Comparison of ENCODE assay signal across 21 cellular contexts in genomic region chr11:85965202-85965601, GRCh38.
A peak's percentile ranks its signal among the peaks of the same experiment; 100 is the strongest.
DNase-seq lines count a peak whose midpoint lies in the region; TF ChIP-seq lines count a peak whose summit lies in the region.
"Had no signal": no experiment of that assay in that cellular context is flagged by ENCODE, and none has a peak within 500 bp of the region (broad histone marks: within the 10 kb centered on the region; RNA-seq: fewer than 3 reads in every experiment).

No MANE protein-coding gene starts in this region.

- H3K36me3 Mint-ChIP-seq in HFFc6 (ENCODE audit: low read depth): peaks cover 43% of the 10 kb centered on the region

- H3K27ac ChIP-seq in osteoblast (ENCODE audit: low read depth, low read length): peak overlapping the region; percentile 5
- H3K27ac ChIP-seq: coronary artery, heart right ventricle, SJSA1, uterus had no signal

- no peaks in the 10 kb centered on the region for H3K27me3 ChIP-seq in osteoblast (ENCODE audit: insufficient read depth, low read length)
- H3K27me3 ChIP-seq: heart right ventricle, SJSA1, uterus had no signal

- H3K9me3 ChIP-seq in osteoblast (ENCODE audit: low read depth, low read length): no peaks in the 10 kb centered on the region
- H3K9me3 ChIP-seq: heart right ventricle, SJSA1, uterus had no signal

- H3K4me1 Mint-ChIP-seq in HFFc6 (ENCODE audit: low read depth): peaks cover 60% of the 10 kb centered on the region

- no peak overlapping the region for H3K4me3 Mint-ChIP-seq in HFFc6
- H3K4me3 Mint-ChIP-seq: activated CD4-positive, alpha-beta memory T cell treated with anti-CD3 and anti-CD28 coated beads for 36 hours; stimulated activated naive B cell treated with anti-CD40 and anti-IgM and Interleukin-4, amounts not matched to agents 10 μg/mL and 1 μg/mL and 100 μg/mL, for 72 hours had no signal

- no peak overlapping the region for H3K4me2 ChIP-seq in osteoblast (ENCODE audit: insufficient read depth, low read length)

- H3K79me2 ChIP-seq in osteoblast (ENCODE audit: insufficient read depth, low read length): peaks cover 90% of the 10 kb centered on the region

- DNase-seq in AG10803 (ENCODE audit: low read depth): peak; percentile 48
- DNase-seq in HFFc6: no peak
- DNase-seq in dedifferentiated amniotic fluid mesenchymal stem cell (ENCODE audit: extremely low spot score): peak; percentile 22
- DNase-seq in osteoblast (ENCODE audit: insufficient read length, low spot score, missing footprints): no peak
- no peak for DNase-seq in NCI-H1105 treated with DMSO at 0.1 percent for 48 hours (lab: John Stamatoyannopoulos, UW)
- no peak for DNase-seq in SKM-1 (lab: John Stamatoyannopoulos, UW; ENCODE audit: unreplicated experiment)
- DNase-seq in Kasumi-1 (lab: John Stamatoyannopoulos, UW): no peak
- DNase-seq: activated CD4-positive, alpha-beta memory T cell treated with anti-CD3 and anti-CD28 coated beads for 36 hours; activated effector memory CD4-positive, alpha-beta T cell treated with anti-CD3 and anti-CD28 coated beads, Interleukin-2, amount 50 U/mL, for 16 hours; heart right ventricle; Karpas-422; left colon; NCI-H187; NCI-H526 treated with DMSO at 0.1 percent for 48 hours; nucleus accumbens; stimulated activated CD4-positive, alpha-beta T cell treated with anti-CD3 and anti-CD28 coated beads, Interleukin-4, amount 100 ng/mL, for 1 hour; stimulated activated naive B cell treated with anti-CD40 and anti-IgM and Interleukin-4, amounts not matched to agents 10 μg/mL and 1 μg/mL and 100 μg/mL, for 72 hours; T-helper 1 cell; uterus had no signal

- H4K20me1 ChIP-seq in osteoblast (ENCODE audit: insufficient read depth, low read length): peaks cover 54% of the 10 kb centered on the region

- no peaks in the 10 kb centered on the region for H3K27me3 Mint-ChIP-seq in HFFc6 (ENCODE audit: insufficient read depth)
- H3K27me3 Mint-ChIP-seq: activated CD4-positive, alpha-beta memory T cell treated with anti-CD3 and anti-CD28 coated beads for 36 hours; stimulated activated naive B cell treated with anti-CD40 and anti-IgM and Interleukin-4, amounts not matched to agents 10 μg/mL and 1 μg/mL and 100 μg/mL, for 72 hours had no signal

- H3K4me1 ChIP-seq in osteoblast (ENCODE audit: insufficient read depth, low read length): peaks cover 32% of the 10 kb centered on the region

- peak overlapping the region; percentile 24; the same call in 1 of the 2 replicates for H3K27ac Mint-ChIP-seq in HFFc6
- H3K27ac Mint-ChIP-seq: activated CD4-positive, alpha-beta memory T cell treated with anti-CD3 and anti-CD28 coated beads for 36 hours; stimulated activated naive B cell treated with anti-CD40 and anti-IgM and Interleukin-4, amounts not matched to agents 10 μg/mL and 1 μg/mL and 100 μg/mL, for 72 hours had no signal

- H3K4me3 ChIP-seq in AG10803 (ENCODE audit: low read length): no peak overlapping the region
- H3K4me3 ChIP-seq in osteoblast (ENCODE audit: insufficient read depth, low read length): no peak overlapping the region
- H3K4me3 ChIP-seq: coronary artery, heart right ventricle, SJSA1, uterus had no signal

- no peak overlapping the region for H2AFZ ChIP-seq in osteoblast (ENCODE audit: low read length)

- TF ChIP-seq CTCF in AG10803 (conservative IDR thresholded peaks at IDR 0.05; ENCODE audit: low read length): no peak
- TF ChIP-seq CTCF in HFFc6 (IDR thresholded peaks at IDR 0.05): no peak
- TF ChIP-seq CTCF in osteoblast (IDR thresholded peaks at IDR 0.05; ENCODE audit: extremely low read depth, low read depth, low read length): no peak

- peaks cover 74% of the 10 kb centered on the region for H3K36me3 ChIP-seq in osteoblast (ENCODE audit: insufficient read depth, low read length)
- H3K36me3 ChIP-seq: uterus had no signal

- no peaks in the 10 kb centered on the region for H3K9me3 Mint-ChIP-seq in HFFc6
- H3K9me3 Mint-ChIP-seq: activated CD4-positive, alpha-beta memory T cell treated with anti-CD3 and anti-CD28 coated beads for 36 hours; stimulated activated naive B cell treated with anti-CD40 and anti-IgM and Interleukin-4, amounts not matched to agents 10 μg/mL and 1 μg/mL and 100 μg/mL, for 72 hours had no signal

Comparison
In these comparisons a context has a peak if more than half of its experiments do, and no peak if none do; other contexts are left out.
1. DNase-seq: peak in AG10803 (single experiment) and dedifferentiated amniotic fluid mesenchymal stem cell (single experiment); none in HFFc6 (single experiment), osteoblast (single experiment), NCI-H1105 treated with DMSO at 0.1 percent for 48 hours (single experiment), SKM-1 (single experiment) and Kasumi-1 (0 of 2).